Comparison of ENCODE assay signal across 8 cellular contexts in the genomic region with DNA sequence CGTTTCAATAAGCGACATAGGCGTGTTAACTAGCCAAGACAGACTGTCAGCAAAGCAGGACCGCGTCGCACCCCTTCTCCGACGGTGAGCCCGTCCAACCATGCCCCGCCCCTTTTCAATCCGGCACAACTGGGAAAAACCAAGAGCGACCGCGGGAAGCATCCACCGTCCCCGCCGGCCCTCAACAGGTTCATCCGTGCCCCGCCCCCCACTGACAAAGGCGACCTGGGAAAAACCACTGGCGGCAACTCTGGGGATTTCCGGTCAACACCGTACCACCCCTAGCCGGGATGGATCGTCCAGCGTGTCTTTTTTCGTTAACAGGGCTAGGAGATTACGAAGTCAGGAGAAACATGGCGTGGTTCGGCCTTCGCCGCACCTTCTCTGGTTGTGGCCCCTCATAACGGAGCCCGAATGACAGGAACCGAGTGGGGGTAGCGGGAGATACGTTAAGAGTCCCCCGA. TPM values are rescaled to one million over a fixed set of nuclear protein-coding genes. Genes with fewer than 3 reads are reported as not detected.
A peak's percentile ranks its signal among the peaks of the same experiment; 100 is the strongest.
DNase-seq lines count a peak whose midpoint lies in the region; ATAC-seq, FAIRE-seq and TF ChIP-seq lines count a peak whose summit lies in the region.

No MANE protein-coding gene starts in this region.

- peaks cover 44% of the 10 kb centered on the region for H3K36me3 ChIP-seq in KOPT-K1 (ENCODE audit: insufficient read depth, low read length)

- H3K36me3 Mint-ChIP-seq in CD14-positive monocyte, result peaks cover 31 to 37% of the 10 kb centered on the region in 2 donors
- peaks cover 3% of the 10 kb centered on the region for H3K36me3 Mint-ChIP-seq in natural killer cell treated with Interleukin-12 subunit alpha and Interleukin-12 subunit beta and Interleukin-15 and Interleukin-18, amount 100 ng/mL, for 72 hours

- peak; percentile 9 for ATAC-seq in GM21423 (IDR thresholded peaks at IDR 0.05; ENCODE audit: unreplicated experiment)
- peak; percentile 48 to 49 for ATAC-seq in natural killer cell treated with Interleukin-12 subunit alpha and Interleukin-12 subunit beta and Interleukin-15 and Interleukin-18, amount 100 ng/mL, for 72 hours

- peak; percentile 48 for FAIRE-seq in RCC 7860 (lab: Jason Lieb, UNC)
- no peak for FAIRE-seq in urothelium cell line (lab: Jason Lieb, UNC)

- DNase-seq in CD14-positive monocyte (ENCODE audit: low spot score) (peak; percentile 83), RCC 7860 (ENCODE audit: low spot score) (peak; percentile 60), fibroblast of villous mesenchyme (ENCODE audit: low read depth) (peak; percentile 75), urothelium cell line (ENCODE audit: low spot score) (peak; percentile 68)
- peak; percentile 65 for DNase-seq in activated naive CD4-positive, alpha-beta T cell treated with Interleukin-2 at 50 U/mL for 16 hours
- peak; percentile 78 for DNase-seq in natural killer cell treated with Interleukin-12 subunit alpha and Interleukin-12 subunit beta and Interleukin-15 and Interleukin-18, amount 100 ng/mL, for 72 hours (ENCODE audit: low spot score)

- peaks cover 15% of the 10 kb centered on the region for H3K4me1 Mint-ChIP-seq in CD14-positive monocyte
- peaks cover 11 to 34% of the 10 kb centered on the region in 2 donors for H3K4me1 Mint-ChIP-seq in natural killer cell treated with Interleukin-12 subunit alpha and Interleukin-12 subunit beta and Interleukin-15 and Interleukin-18, amount 100 ng/mL, for 72 hours (ENCODE audit: low read depth in 2 of 2)

- peak overlapping the region; percentile 93 for H3K27ac ChIP-seq in KOPT-K1 (ENCODE audit: low read depth, low read length, poor library complexity, severe bottlenecking)

- H3K27ac Mint-ChIP-seq in CD14-positive monocyte, result peak overlapping the region; percentile 94 to 100 (median 98)
- peak overlapping the region; percentile 85 to 88 for H3K27ac Mint-ChIP-seq in natural killer cell treated with Interleukin-12 subunit alpha and Interleukin-12 subunit beta and Interleukin-15 and Interleukin-18, amount 100 ng/mL, for 72 hours

- no peaks in the 10 kb centered on the region for H3K9me3 ChIP-seq in KOPT-K1 (ENCODE audit: insufficient read depth, low read length, poor library complexity, severe bottlenecking)

- TF ChIP-seq CTCF in CD14-positive monocyte (IDR thresholded peaks at IDR 0.05), result no peak
- TF ChIP-seq CTCF in fibroblast of villous mesenchyme (IDR thresholded peaks at IDR 0.05; ENCODE audit: insufficient read depth, low read depth, low read length), result no peak

- H3K9me3 Mint-ChIP-seq in CD14-positive monocyte, result peaks cover 0 to 32% (median 2%) of the 10 kb centered on the region in 7 donors
- H3K9me3 Mint-ChIP-seq in natural killer cell treated with Interleukin-12 subunit alpha and Interleukin-12 subunit beta and Interleukin-15 and Interleukin-18, amount 100 ng/mL, for 72 hours, result no peaks in the 10 kb centered on the region

- intact Hi-C loops in CD14-positive monocyte (cut with micrococcal nuclease), result loop anchor here (5.0 to 10.0 kb wide), 3 partner anchors 48 to 148 kb away; partner anchors contain the start of genes HDAC6 (in 2 of the 2) and TFE3 (in 1 of the 2)

- peak overlapping the region; percentile 79 for H3K4me3 ChIP-seq in fibroblast of villous mesenchyme (ENCODE audit: low read depth, low read length)

- peaks cover 0 to 6% (median 0%) of the 10 kb centered on the region in 3 donors for H3K27me3 Mint-ChIP-seq in CD14-positive monocyte (ENCODE audit: low read depth in 3 of 3)
- no peaks in the 10 kb centered on the region for H3K27me3 Mint-ChIP-seq in natural killer cell treated with Interleukin-12 subunit alpha and Interleukin-12 subunit beta and Interleukin-15 and Interleukin-18, amount 100 ng/mL, for 72 hours

- peak overlapping the region; percentile 87 to 96 for H3K4me3 Mint-ChIP-seq in CD14-positive monocyte
- peak overlapping the region; percentile 86 for H3K4me3 Mint-ChIP-seq in natural killer cell treated with Interleukin-12 subunit alpha and Interleukin-12 subunit beta and Interleukin-15 and Interleukin-18, amount 100 ng/mL, for 72 hours

RNA-seq across cellular contexts. Expression of gene TIMM17B, which starts 0.4 kb away (rescaled TPM):
- 10 to 100 TPM; 86.8 to 86.9 TPM for polyA plus RNA-seq in CD14-positive monocyte
- total RNA-seq in fibroblast of villous mesenchyme, result 39.3 and 47.7 TPM in 2 replicates
- total RNA-seq in natural killer cell treated with Interleukin-12 subunit alpha and Interleukin-12 subunit beta and Interleukin-15 and Interleukin-18, amount 100 ng/mL, for 72 hours, result 10 to 100 TPM; 64.0 to 64.6 TPM

RNA-seq across cellular contexts. Expression of gene PQBP1, which starts 0.5 kb away (rescaled TPM):
- 10 to 100 TPM; 71.7 to 78.3 TPM for polyA plus RNA-seq in CD14-positive monocyte
- total RNA-seq in fibroblast of villous mesenchyme, result 27.2 and 38.3 TPM in 2 replicates
- 10 to 100 TPM; 75.3 to 80.8 TPM for total RNA-seq in natural killer cell treated with Interleukin-12 subunit alpha and Interleukin-12 subunit beta and Interleukin-15 and Interleukin-18, amount 100 ng/mL, for 72 hours

RNA-seq across cellular contexts. Expression of gene SLC35A2, which starts 14.3 kb away (rescaled TPM):
- polyA plus RNA-seq in CD14-positive monocyte, result 10 to 100 TPM; 18.4 to 21.6 TPM
- total RNA-seq in fibroblast of villous mesenchyme, result 17.1 and 25.5 TPM in 2 replicates
- total RNA-seq in natural killer cell treated with Interleukin-12 subunit alpha and Interleukin-12 subunit beta and Interleukin-15 and Interleukin-18, amount 100 ng/mL, for 72 hours, result 10 to 100 TPM; 25.5 to 26.9 TPM

RNA-seq across cellular contexts. Expression of gene PIM2, which starts 21.6 kb away (rescaled TPM):
- 1 to 10 TPM; 6.7 to 9.9 TPM for polyA plus RNA-seq in CD14-positive monocyte
- total RNA-seq in fibroblast of villous mesenchyme, result 4.5 and 12.5 TPM in 2 replicates
- 100 to 1,000 TPM; 291 to 478 TPM for total RNA-seq in natural killer cell treated with Interleukin-12 subunit alpha and Interleukin-12 subunit beta and Interleukin-15 and Interleukin-18, amount 100 ng/mL, for 72 hours

Comparison
In these comparisons a context has a peak if more than half of its experiments do, and no peak if none do; other contexts are left out.
1. Peak in every context shown above with its lines: DNase-seq, ATAC-seq, H3K4me3 ChIP-seq and H3K27ac ChIP-seq.